15 cellular contexts compared by ENCODE assay signal in the genomic region with DNA sequence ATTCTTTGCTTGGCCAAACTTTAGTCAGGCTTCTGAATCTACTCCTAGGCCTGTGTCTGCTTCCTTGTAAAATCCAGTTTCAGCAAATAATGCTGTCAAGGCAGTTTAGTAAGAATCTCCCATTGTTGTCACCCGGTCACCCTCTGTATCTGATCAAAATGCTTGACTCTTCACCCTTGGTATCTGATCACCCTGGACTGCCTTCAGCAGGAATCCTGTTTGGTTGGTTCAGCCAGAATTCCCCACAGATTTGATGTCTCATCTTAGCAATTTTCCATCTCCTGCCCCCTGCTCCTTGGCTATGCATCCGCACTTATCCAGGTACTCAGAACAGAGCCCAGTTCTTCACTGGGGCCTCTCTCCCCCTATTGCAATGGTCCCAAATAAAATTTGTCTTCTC.
DNase-seq lines count a peak whose midpoint lies in the region; ATAC-seq and TF ChIP-seq lines count a peak whose summit lies in the region.
"Had no signal": no experiment of that assay in that cellular context is flagged by ENCODE, and none has a peak within 500 bp of the region (broad histone marks: within the 10 kb centered on the region; RNA-seq: fewer than 3 reads in every experiment).

No MANE protein-coding gene starts in this region.

- H3K4me1 ChIP-seq in GM23338 (ENCODE audit: insufficient read depth) = peaks cover 19% of the 10 kb centered on the region

- no peaks in the 10 kb centered on the region for H3K9me2 ChIP-seq in GM23338 (ENCODE audit: insufficient read depth)

- no peak overlapping the region for H3K4me3 Mint-ChIP-seq in GM23338
- peak overlapping the region; percentile 6 for H3K4me3 Mint-ChIP-seq in neural crest cell
- peak overlapping the region; percentile 57 for H3K4me3 Mint-ChIP-seq in type B pancreatic cell
- H3K4me3 Mint-ChIP-seq in activated CD4-positive, alpha-beta memory T cell treated with anti-CD3 and anti-CD28 coated beads, Interleukin-2, amount 10 ng/mL, durations not matched to agents 7 days and 5 days = no peak overlapping the region
- H3K4me3 Mint-ChIP-seq: CD14-positive monocyte; CD8-positive, alpha-beta T cell; H9 had no signal

- DNase-seq in GM23338 (ENCODE audit: low spot score) (no peak), neural crest cell (ENCODE audit: low read depth, low spot score) (no peak), type B pancreatic cell (ENCODE audit: extremely low spot score, unreplicated experiment) (no peak), NCI-H2081 (lab: John Stamatoyannopoulos, UW) (no peak), GM10248 (ENCODE audit: extremely low spot score) (no peak)
- no peak for DNase-seq in activated CD4-positive, alpha-beta memory T cell treated with anti-CD3 and anti-CD28 coated beads, Interleukin-2, amount 10 ng/mL, durations not matched to agents 7 days and 5 days
- DNase-seq: CD8-positive, alpha-beta T cell; COR-L47; DND-41; GF-D8; GOT3; H9 had no signal

- peak overlapping the region; percentile 66; the same call in 1 of the 2 replicates for H2AFZ ChIP-seq in GM23338

- no peaks in the 10 kb centered on the region for H3F3A ChIP-seq in GM23338 (replicated peaks; ENCODE audit: low read depth)

- H3K79me2 ChIP-seq in GM23338 (replicated peaks; ENCODE audit: insufficient read depth) = no peaks in the 10 kb centered on the region

- H3K27me3 Mint-ChIP-seq in GM23338 (ENCODE audit: insufficient read depth, low read depth, poor library complexity) = peaks cover 5% of the 10 kb centered on the region
- H3K27me3 Mint-ChIP-seq in neural crest cell (ENCODE audit: low read depth) = no peaks in the 10 kb centered on the region
- H3K27me3 Mint-ChIP-seq in type B pancreatic cell = peaks cover 4% of the 10 kb centered on the region
- peaks cover 6% of the 10 kb centered on the region for H3K27me3 Mint-ChIP-seq in activated CD4-positive, alpha-beta memory T cell treated with anti-CD3 and anti-CD28 coated beads, Interleukin-2, amount 10 ng/mL, durations not matched to agents 7 days and 5 days

- no peak overlapping the region for H3K4me2 ChIP-seq in GM23338

- H3K27ac ChIP-seq in GM23338 (ENCODE audit: low read depth) (no peak overlapping the region), VCaP (peak overlapping the region; percentile 29; the same call in 1 of the 2 replicates)

- H3K4me1 Mint-ChIP-seq in GM23338 (peaks cover 25% of the 10 kb centered on the region), neural crest cell (peaks cover 64% of the 10 kb centered on the region), type B pancreatic cell (ENCODE audit: unreplicated experiment) (peaks cover 24% of the 10 kb centered on the region)
- no peaks in the 10 kb centered on the region for H3K4me1 Mint-ChIP-seq in activated CD4-positive, alpha-beta memory T cell treated with anti-CD3 and anti-CD28 coated beads, Interleukin-2, amount 10 ng/mL, durations not matched to agents 7 days and 5 days
- H3K4me1 Mint-ChIP-seq: CD14-positive monocyte had no signal

- no peaks in the 10 kb centered on the region for H3K9me3 Mint-ChIP-seq in GM23338
- peaks cover under 1% of the 10 kb centered on the region for H3K9me3 Mint-ChIP-seq in neural crest cell
- H3K9me3 Mint-ChIP-seq in type B pancreatic cell = no peaks in the 10 kb centered on the region
- H3K9me3 Mint-ChIP-seq in activated CD4-positive, alpha-beta memory T cell treated with anti-CD3 and anti-CD28 coated beads, Interleukin-2, amount 10 ng/mL, durations not matched to agents 7 days and 5 days = no peaks in the 10 kb centered on the region
- H3K9me3 Mint-ChIP-seq: CD8-positive, alpha-beta T cell; H9 had no signal

- POLR2A ChIA-PET in activated CD4-positive, alpha-beta memory T cell treated with anti-CD3 and anti-CD28 coated beads, Interleukin-2, amount 10 ng/mL, durations not matched to agents 7 days and 5 days (lab: Charles Lee) = no interaction called here
- POLR2A ChIA-PET in GM10248 (lab: Yijun Ruan, JAX) = no interaction called here

- H3K27me3 ChIP-seq in GM23338 (ENCODE audit: insufficient read depth) = no peaks in the 10 kb centered on the region

- H3K4me3 ChIP-seq in GM23338 = no peak overlapping the region
- H3K4me3 ChIP-seq: K562 had no signal

- H4K20me1 ChIP-seq in GM23338 (replicated peaks; ENCODE audit: insufficient read depth) = no peaks in the 10 kb centered on the region

- H3K36me3 Mint-ChIP-seq in GM23338 (ENCODE audit: low read depth) (no peaks in the 10 kb centered on the region), neural crest cell (ENCODE audit: low read depth) (no peaks in the 10 kb centered on the region), type B pancreatic cell (no peaks in the 10 kb centered on the region)
- no peaks in the 10 kb centered on the region for H3K36me3 Mint-ChIP-seq in activated CD4-positive, alpha-beta memory T cell treated with anti-CD3 and anti-CD28 coated beads, Interleukin-2, amount 10 ng/mL, durations not matched to agents 7 days and 5 days (ENCODE audit: low read depth)
- H3K36me3 Mint-ChIP-seq: CD14-positive monocyte; CD8-positive, alpha-beta T cell had no signal

- TF ChIP-seq CTCF in GM23338 (conservative IDR thresholded peaks at IDR 0.05; ENCODE audit: low read depth in 2 of 2) (no peak), VCaP (conservative IDR thresholded peaks at IDR 0.05) (no peak), neural crest cell (conservative IDR thresholded peaks at IDR 0.05) (no peak), type B pancreatic cell (conservative IDR thresholded peaks at IDR 0.05) (no peak), GM10248 (IDR thresholded peaks at IDR 0.05; ENCODE audit: control extremely low read depth, extremely low read depth, low read depth, missing control alignments) (no peak)

- no peaks in the 10 kb centered on the region for H3K36me3 ChIP-seq in GM23338 (ENCODE audit: insufficient read depth)

- no peak overlapping the region for H3K27ac Mint-ChIP-seq in GM23338
- peak overlapping the region; percentile 30 for H3K27ac Mint-ChIP-seq in neural crest cell (ENCODE audit: unreplicated experiment)
- peak overlapping the region; percentile 74 for H3K27ac Mint-ChIP-seq in type B pancreatic cell
- H3K27ac Mint-ChIP-seq in activated CD4-positive, alpha-beta memory T cell treated with anti-CD3 and anti-CD28 coated beads, Interleukin-2, amount 10 ng/mL, durations not matched to agents 7 days and 5 days = no peak overlapping the region
- H3K27ac Mint-ChIP-seq: CD8-positive, alpha-beta T cell; H9 had no signal

- CTCF ChIA-PET in activated CD4-positive, alpha-beta memory T cell treated with anti-CD3 and anti-CD28 coated beads, Interleukin-2, amount 10 ng/mL, durations not matched to agents 7 days and 5 days (lab: Charles Lee) = no interaction called here
- CTCF ChIA-PET in GM10248 (lab: Yijun Ruan, JAX) = no interaction called here

- ATAC-seq in GM23338 = no peak
- ATAC-seq: CD8-positive, alpha-beta T cell; K562 had no signal

TF ChIP-seq in GM23338, 12 proteins besides CTCF, POLR2A, EP300 and RAD21:
- no peak for TF ChIP-seq ETS1 (IDR thresholded peaks at IDR 0.05)
- no peak for TF ChIP-seq ZNF331 (CRISPR knock-in tag; IDR thresholded peaks at IDR 0.05; ENCODE audit: low read depth)
- TF ChIP-seq ZNF114 (CRISPR knock-in tag; IDR thresholded peaks at IDR 0.05) = no peak
- TF ChIP-seq, protein P1, sequence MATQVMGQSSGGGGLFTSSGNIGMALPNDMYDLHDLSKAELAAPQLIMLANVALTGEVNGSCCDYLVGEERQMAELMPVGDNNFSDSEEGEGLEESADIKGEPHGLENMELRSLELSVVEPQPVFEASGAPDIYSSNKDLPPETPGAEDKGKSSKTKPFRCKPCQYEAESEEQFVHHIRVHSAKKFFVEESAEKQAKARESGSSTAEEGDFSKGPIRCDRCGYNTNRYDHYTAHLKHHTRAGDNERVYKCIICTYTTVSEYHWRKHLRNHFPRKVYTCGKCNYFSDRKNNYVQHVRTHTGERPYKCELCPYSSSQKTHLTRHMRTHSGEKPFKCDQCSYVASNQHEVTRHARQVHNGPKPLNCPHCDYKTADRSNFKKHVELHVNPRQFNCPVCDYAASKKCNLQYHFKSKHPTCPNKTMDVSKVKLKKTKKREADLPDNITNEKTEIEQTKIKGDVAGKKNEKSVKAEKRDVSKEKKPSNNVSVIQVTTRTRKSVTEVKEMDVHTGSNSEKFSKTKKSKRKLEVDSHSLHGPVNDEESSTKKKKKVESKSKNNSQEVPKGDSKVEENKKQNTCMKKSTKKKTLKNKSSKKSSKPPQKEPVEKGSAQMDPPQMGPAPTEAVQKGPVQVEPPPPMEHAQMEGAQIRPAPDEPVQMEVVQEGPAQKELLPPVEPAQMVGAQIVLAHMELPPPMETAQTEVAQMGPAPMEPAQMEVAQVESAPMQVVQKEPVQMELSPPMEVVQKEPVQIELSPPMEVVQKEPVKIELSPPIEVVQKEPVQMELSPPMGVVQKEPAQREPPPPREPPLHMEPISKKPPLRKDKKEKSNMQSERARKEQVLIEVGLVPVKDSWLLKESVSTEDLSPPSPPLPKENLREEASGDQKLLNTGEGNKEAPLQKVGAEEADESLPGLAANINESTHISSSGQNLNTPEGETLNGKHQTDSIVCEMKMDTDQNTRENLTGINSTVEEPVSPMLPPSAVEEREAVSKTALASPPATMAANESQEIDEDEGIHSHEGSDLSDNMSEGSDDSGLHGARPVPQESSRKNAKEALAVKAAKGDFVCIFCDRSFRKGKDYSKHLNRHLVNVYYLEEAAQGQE (IDR thresholded peaks at IDR 0.05; ENCODE audit: unreplicated experiment) = no peak
- no peak for TF ChIP-seq EZH2 (IDR thresholded peaks at IDR 0.05; ENCODE audit: low read depth, unreplicated experiment)

Comparison
In these comparisons a context has a peak if more than half of its experiments do, and no peak if none do; other contexts are left out.
1. H3K27ac Mint-ChIP-seq: peak in neural crest cell (single experiment) and type B pancreatic cell (single experiment); none in GM23338 (single experiment) and activated CD4-positive, alpha-beta memory T cell treated with anti-CD3 and anti-CD28 coated beads, Interleukin-2, amount 10 ng/mL, durations not matched to agents 7 days and 5 days (single experiment).
2. H3K4me3 Mint-ChIP-seq: peak in neural crest cell (single experiment) and type B pancreatic cell (single experiment); none in GM23338 (single experiment) and activated CD4-positive, alpha-beta memory T cell treated with anti-CD3 and anti-CD28 coated beads, Interleukin-2, amount 10 ng/mL, durations not matched to agents 7 days and 5 days (single experiment).